ENCODE assay signal across 29 cellular contexts in genomic region chr2:139763705-139764104, GRCh38.
"Had no signal": no experiment of that assay in that cellular context is flagged by ENCODE, and none has a peak within 500 bp of the region (broad histone marks: within the 10 kb centered on the region; RNA-seq: fewer than 3 reads in every experiment).

No MANE protein-coding gene starts in this region.

- H3K4me3 Mint-ChIP-seq: naive thymus-derived CD8-positive, alpha-beta T cell; natural killer cell treated with Interleukin-12 subunit alpha and Interleukin-12 subunit beta and Interleukin-15 and Interleukin-18, amount 100 ng/mL, for 72 hours; nephron progenitor cell; neural crest cell; stimulated activated memory B cell treated with anti-CD40 and anti-IgM and Interleukin-4, amounts not matched to agents 10 μg/mL and 1 μg/mL and 100 μg/mL, for 72 hours; stimulated activated naive CD8-positive, alpha-beta T cell treated with anti-CD3 and anti-CD28 coated beads, Interleukin-15, amount 100 ng/mL, for 72 hours; type B pancreatic cell had no signal

- H3K27ac ChIP-seq: neutrophil, pancreas, prostate gland, right atrium auricular region, right lobe of liver, sigmoid colon, suprapubic skin, testis, tibial artery, transverse colon, upper lobe of right lung, uterus had no signal

- H3K27me3 Mint-ChIP-seq: naive thymus-derived CD8-positive, alpha-beta T cell; natural killer cell treated with Interleukin-12 subunit alpha and Interleukin-12 subunit beta and Interleukin-15 and Interleukin-18, amount 100 ng/mL, for 72 hours; stimulated activated memory B cell treated with anti-CD40 and anti-IgM and Interleukin-4, amounts not matched to agents 10 μg/mL and 1 μg/mL and 100 μg/mL, for 72 hours; stimulated activated naive CD8-positive, alpha-beta T cell treated with anti-CD3 and anti-CD28 coated beads, Interleukin-15, amount 100 ng/mL, for 72 hours had no signal

- H3K4me1 ChIP-seq: pancreas, prostate gland, right atrium auricular region, right lobe of liver, sigmoid colon, suprapubic skin, testis, tibial artery, transverse colon, upper lobe of right lung, uterus had no signal

- H3K27me3 ChIP-seq: neutrophil, pancreas, right atrium auricular region, right lobe of liver, sigmoid colon, suprapubic skin, testis, tibial artery, transverse colon, upper lobe of right lung, uterus had no signal

- H3K36me3 Mint-ChIP-seq: naive thymus-derived CD8-positive, alpha-beta T cell; natural killer cell treated with Interleukin-12 subunit alpha and Interleukin-12 subunit beta and Interleukin-15 and Interleukin-18, amount 100 ng/mL, for 72 hours; stimulated activated memory B cell treated with anti-CD40 and anti-IgM and Interleukin-4, amounts not matched to agents 10 μg/mL and 1 μg/mL and 100 μg/mL, for 72 hours; type B pancreatic cell had no signal

- FAIRE-seq: pancreas, small intestine had no signal

- H3K9me3 Mint-ChIP-seq: type B pancreatic cell had no signal

- ATAC-seq: naive thymus-derived CD8-positive, alpha-beta T cell; natural killer cell treated with Interleukin-12 subunit alpha and Interleukin-12 subunit beta and Interleukin-15 and Interleukin-18, amount 100 ng/mL, for 72 hours; pancreas; right lobe of liver; stimulated activated memory B cell treated with anti-CD40 and anti-IgM and Interleukin-4, amounts not matched to agents 10 μg/mL and 1 μg/mL and 100 μg/mL, for 72 hours; stimulated activated naive CD8-positive, alpha-beta T cell treated with anti-CD3 and anti-CD28 coated beads, Interleukin-15, amount 100 ng/mL, for 72 hours; stimulated activated naive CD8-positive, alpha-beta T cell treated with anti-CD3 and anti-CD28 coated beads, Interleukin-15, Interleukin-2, amounts not matched to agents 100 U/mL and 50 U/mL, for 24 hours; upper lobe of right lung had no signal

- H3K36me3 ChIP-seq: neutrophil, pancreas, prostate gland, right atrium auricular region, right lobe of liver, sigmoid colon, suprapubic skin, tibial artery, transverse colon, upper lobe of right lung, uterus had no signal

- H3K4me1 Mint-ChIP-seq: naive thymus-derived CD8-positive, alpha-beta T cell; stimulated activated memory B cell treated with anti-CD40 and anti-IgM and Interleukin-4, amounts not matched to agents 10 μg/mL and 1 μg/mL and 100 μg/mL, for 72 hours; stimulated activated naive CD8-positive, alpha-beta T cell treated with anti-CD3 and anti-CD28 coated beads, Interleukin-15, amount 100 ng/mL, for 72 hours had no signal

- H3K4me3 ChIP-seq: pancreas, prostate gland, right atrium auricular region, right lobe of liver, sigmoid colon, suprapubic skin, testis, tibial artery, transverse colon, upper lobe of right lung, uterus had no signal

- H3K27ac Mint-ChIP-seq: naive thymus-derived CD8-positive, alpha-beta T cell; natural killer cell treated with Interleukin-12 subunit alpha and Interleukin-12 subunit beta and Interleukin-15 and Interleukin-18, amount 100 ng/mL, for 72 hours; nephron progenitor cell; stimulated activated memory B cell treated with anti-CD40 and anti-IgM and Interleukin-4, amounts not matched to agents 10 μg/mL and 1 μg/mL and 100 μg/mL, for 72 hours; stimulated activated naive CD8-positive, alpha-beta T cell treated with anti-CD3 and anti-CD28 coated beads, Interleukin-15, amount 100 ng/mL, for 72 hours; type B pancreatic cell had no signal

- H3K9me3 ChIP-seq: neutrophil, pancreas, prostate gland, right atrium auricular region, right lobe of liver, sigmoid colon, testis, tibial artery, transverse colon, upper lobe of right lung, uterus had no signal

- DNase-seq: naive thymus-derived CD8-positive, alpha-beta T cell; nephron progenitor cell; nucleus accumbens; pancreas; retina; right lobe of liver; sigmoid colon; small intestine; stimulated activated CD4-positive, alpha-beta T cell treated with anti-CD3 and anti-CD28 coated beads, Interleukin-15, amount 100 ng/mL, for 24 hours; stimulated activated CD4-positive, alpha-beta T cell treated with anti-CD3 and anti-CD28 coated beads, Interleukin-4, amount 100 ng/mL, for 1 hour; stimulated activated CD4-positive, alpha-beta T cell treated with anti-CD3 and anti-CD28 coated beads, Interleukin-4, amount 100 ng/mL, for 4 hours; stimulated activated CD8-positive, alpha-beta memory T cell treated with anti-CD3 and anti-CD28 coated beads, Interleukin-4, amount 100 ng/mL, for 48 hours; stimulated activated naive CD4-positive, alpha-beta T cell; stimulated activated naive CD8-positive, alpha-beta T cell treated with anti-CD3 and anti-CD28 coated beads, Interleukin-15, amount 100 ng/mL, for 72 hours; stimulated activated naive CD8-positive, alpha-beta T cell treated with anti-CD3 and anti-CD28 coated beads, Interleukin-15, Interleukin-2, amounts not matched to agents 100 U/mL and 50 U/mL, for 24 hours; substantia nigra; testis; tibial artery; transverse colon; upper lobe of right lung; uterus had no signal
